In genomic region chr10:131315343-131315742, GRCh38 we compare ENCODE assay signal across 28 cellular contexts. TPM values are rescaled to one million over a fixed set of nuclear protein-coding genes. Genes with fewer than 3 reads are reported as not detected.
DNase-seq lines count a peak whose midpoint lies in the region; ATAC-seq and TF ChIP-seq lines count a peak whose summit lies in the region.
"Had no signal": no experiment of that assay in that cellular context is flagged by ENCODE, and none has a peak within 500 bp of the region (broad histone marks: within the 10 kb centered on the region; RNA-seq: fewer than 3 reads in every experiment).

No MANE protein-coding gene starts in this region.

- ATAC-seq in HG02840 (IDR thresholded peaks at IDR 0.05; ENCODE audit: low FRiP score, unreplicated experiment) (no peak), GM19397 (IDR thresholded peaks at IDR 0.05; ENCODE audit: unreplicated experiment) (no peak)
- ATAC-seq: HepG2, pancreas had no signal

- POLR2A ChIA-PET in RWPE1 (lab: Yijun Ruan, JAX; ENCODE audit: low non-redundant PET), result no interaction called here

- H3K4me3 ChIP-seq in hepatocyte, result no peak overlapping the region
- H3K4me3 ChIP-seq: dorsolateral prefrontal cortex, HAP-1, pancreas had no signal

- no peaks in the 10 kb centered on the region for H3K36me3 ChIP-seq in hepatocyte (replicated peaks; ENCODE audit: insufficient read depth, low read depth)
- H3K36me3 ChIP-seq: HAP-1, pancreas, WERI-Rb-1 had no signal

- no peaks in the 10 kb centered on the region for H3K9me3 ChIP-seq in hepatocyte (ENCODE audit: low read depth)
- H3K9me3 ChIP-seq: HAP-1, pancreas had no signal

- 63% methylated on average over 9 of the region's 9 CpGs for WGBS in hepatocyte (ENCODE audit: low lambda C conversion rate, missing lambda C conversion rate)

- H3K27me3 ChIP-seq in hepatocyte, result peaks cover 37% of the 10 kb centered on the region

- DNase-seq in stimulated activated CD4-positive, alpha-beta T cell treated with anti-CD3 and anti-CD28 coated beads, Interleukin-15, amount 100 ng/mL, for 24 hours, result peak; percentile 6
- no peak for DNase-seq in stimulated activated CD4-positive, alpha-beta T cell treated with anti-CD3 and anti-CD28 coated beads, Interleukin-4, amount 100 ng/mL, for 1 hour
- peak; percentile 45 for DNase-seq in RWPE1 (ENCODE audit: low spot score)
- DNase-seq in hepatocyte (ENCODE audit: low spot score), result peak; percentile 33
- DNase-seq in kidney glomerular epithelial cell (lab: John Stamatoyannopoulos, UW), result no peak
- no peak for DNase-seq in NCI-H69 (lab: John Stamatoyannopoulos, UW)
- DNase-seq: activated CD4-positive, alpha-beta T cell treated with anti-CD3 and anti-CD28 coated beads for 48 hours; activated gamma-delta T cell; activated T-cell treated with anti-CD3 and anti-CD28 coated beads, Interleukin-2, amount 50 U/mL, for 1 hour; CD4-positive, CD25-positive, alpha-beta regulatory T cell; dorsolateral prefrontal cortex; glutamatergic neuron; Karpas-422; MV-4-11; NCI-H146; NCI-H446; stimulated activated CD4-positive, alpha-beta T cell treated with anti-CD3 and anti-CD28 coated beads, Interleukin-2, amount 100 ng/mL, for 48 hours; WERI-Rb-1 had no signal

- no peak for TF ChIP-seq CTCF in RWPE1 (conservative IDR thresholded peaks at IDR 0.05; ENCODE audit: low read depth)
- no peak for TF ChIP-seq CTCF in hepatocyte (IDR thresholded peaks at IDR 0.05; ENCODE audit: poor library complexity)

- no peak overlapping the region for H2AFZ ChIP-seq in hepatocyte

- no peaks in the 10 kb centered on the region for H4K20me1 ChIP-seq in hepatocyte (ENCODE audit: insufficient read depth, poor library complexity, severe bottlenecking)

- CTCF ChIA-PET in RWPE1 (lab: Yijun Ruan, JAX), result no interaction called here

- H3K79me2 ChIP-seq in hepatocyte, result no peaks in the 10 kb centered on the region

- H3K9me2 ChIP-seq in hepatocyte (replicated peaks; ENCODE audit: insufficient read depth), result no peaks in the 10 kb centered on the region

- H3K4me1 ChIP-seq in hepatocyte (ENCODE audit: insufficient read depth), result peaks cover 9% of the 10 kb centered on the region
- H3K4me1 ChIP-seq: HAP-1 had no signal

- no peak overlapping the region for H3K4me2 ChIP-seq in hepatocyte

- no peak overlapping the region for H3K27ac ChIP-seq in RWPE1
- H3K27ac ChIP-seq in hepatocyte, result no peak overlapping the region
- H3K27ac ChIP-seq: dorsolateral prefrontal cortex, pancreas, WERI-Rb-1 had no signal

RNA-seq across cellular contexts. Expression of gene TCERG1L, which starts 3.8 kb away (rescaled TPM):
- 0.12 and 0.47 TPM in 2 replicates for total RNA-seq in hepatocyte
- polyA plus RNA-seq in hepatocyte, result 0.26 and 0.73 TPM in 2 replicates
- total RNA-seq: CD4-positive, CD25-positive, alpha-beta regulatory T cell; endothelial cell of umbilical vein; HepG2; lung microvascular endothelial cell; mucosa of gallbladder; OCI-LY7; T-helper 2 cell treated with Interferon-gamma antibody and Interleukin-4, amounts not matched to agents 100 ng/mL and 5 ng/mL, for 36 hours had no signal
- polyA plus RNA-seq: CD4-positive, CD25-positive, alpha-beta regulatory T cell; endothelial cell of umbilical vein; HepG2 had no signal

Comparison
In these comparisons a context has a peak if more than half of its experiments do, and no peak if none do; other contexts are left out.
1. DNase-seq: peak in stimulated activated CD4-positive, alpha-beta T cell treated with anti-CD3 and anti-CD28 coated beads, Interleukin-15, amount 100 ng/mL, for 24 hours (single experiment), RWPE1 (single experiment) and hepatocyte (single experiment); none in stimulated activated CD4-positive, alpha-beta T cell treated with anti-CD3 and anti-CD28 coated beads, Interleukin-4, amount 100 ng/mL, for 1 hour (single experiment), kidney glomerular epithelial cell (single experiment) and NCI-H69 (single experiment).